Comparison of ENCODE assay signal across 8 cellular contexts in the genomic region with DNA sequence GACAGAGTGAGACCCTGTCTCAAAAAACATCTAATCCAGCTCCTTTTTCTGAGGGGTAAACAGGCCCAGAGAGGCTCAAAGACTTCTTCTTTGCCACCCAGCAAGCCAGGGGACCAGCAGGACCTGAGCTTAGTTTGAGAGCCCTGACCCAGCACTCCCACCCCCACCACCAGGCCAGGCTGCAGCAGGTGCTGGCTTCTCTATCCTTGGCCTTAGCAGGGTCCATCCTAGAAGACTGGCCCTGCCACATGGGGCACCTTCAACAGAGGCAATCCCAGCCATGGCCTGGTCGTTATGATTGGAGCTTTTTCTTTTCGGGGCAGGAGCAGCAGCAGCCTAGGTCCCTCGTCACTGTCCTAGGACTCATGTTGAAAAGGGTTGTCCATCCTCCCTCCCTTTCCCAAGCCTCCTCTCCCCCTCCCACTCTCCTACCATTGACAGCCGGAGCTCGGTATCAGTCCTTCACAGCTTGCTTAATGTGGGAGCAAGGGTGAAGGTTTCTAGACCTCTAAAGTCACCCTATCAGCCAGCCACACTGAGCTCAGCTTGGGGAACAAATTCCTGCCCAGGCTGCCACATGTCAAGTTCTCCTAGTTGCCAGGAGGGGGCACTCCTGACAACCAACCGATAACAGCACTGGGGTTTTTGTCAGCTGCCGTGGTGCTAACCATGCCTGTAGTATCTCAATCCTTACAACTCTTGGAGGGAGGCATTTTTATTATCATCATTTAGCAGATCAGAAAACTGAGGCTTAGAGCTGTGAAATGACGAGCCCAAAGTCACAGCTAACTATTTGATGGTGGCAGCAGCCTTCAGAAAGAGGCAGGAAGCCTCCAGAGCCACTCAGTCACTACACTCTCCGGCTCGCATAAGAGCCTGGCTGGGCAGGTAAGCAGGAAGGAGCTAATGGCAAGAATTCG. TPM values are rescaled to one million over a fixed set of nuclear protein-coding genes. Genes with fewer than 3 reads are reported as not detected.
DNase-seq lines count a peak whose midpoint lies in the region; ATAC-seq and TF ChIP-seq lines count a peak whose summit lies in the region.

No MANE protein-coding gene starts in this region.

- DNase-seq in CD14-positive monocyte (ENCODE audit: low spot score) (no peak), NCI-H2227 treated with DMSO at 0.1 percent for 48 hours (lab: John Stamatoyannopoulos, UW) (peak; percentile 25), coronary artery (ENCODE audit: low spot score) (no peak), posterior vena cava (ENCODE audit: low spot score) (no peak)
- peak; percentile 28 for DNase-seq in activated CD4-positive, CD25-positive, alpha-beta regulatory T cell treated with anti-CD3 and anti-CD28 coated beads, Interleukin-2, amount 50 U/mL, for 16 hours (ENCODE audit: low read depth, low spot score)
- DNase-seq in stimulated activated CD4-positive, alpha-beta T cell treated with anti-CD3 and anti-CD28 coated beads, TNF-alpha, amount 100 ng/mL, for 24 hours (ENCODE audit: low read depth in 3 of 3): peak; percentile 28 to 53 (median 34)

- intact Hi-C loops in CD14-positive monocyte (cut with micrococcal nuclease) (no loop called here), posterior vena cava (cut with DNase I) (no loop called here)

- peak; percentile 82 to 87 for TF ChIP-seq RAD21 in liver (IDR thresholded peaks at IDR 0.05)

- peak overlapping the region in 1 of 2 donors; percentile 36 for H3K4me3 Mint-ChIP-seq in CD14-positive monocyte

- H3K9ac ChIP-seq in liver (ENCODE audit: low read depth in 1 of 2, low read length in 2 of 2): no peak overlapping the region

- no peak overlapping the region for H3K4me3 ChIP-seq in coronary artery
- H3K4me3 ChIP-seq in liver (ENCODE audit: low read depth in 1 of 3, low read length in 3 of 3): no peak overlapping the region

- H3K36me3 Mint-ChIP-seq in CD14-positive monocyte: peaks cover 49 to 62% of the 10 kb centered on the region in 2 donors

- H3K27me3 Mint-ChIP-seq in CD14-positive monocyte (ENCODE audit: low read depth in 3 of 3): no peaks in the 10 kb centered on the region

- peaks cover 10% of the 10 kb centered on the region for H3K4me1 Mint-ChIP-seq in CD14-positive monocyte

- H3K27ac ChIP-seq in coronary artery (no peak overlapping the region), liver (ENCODE audit: low read depth in 1 of 2, low read length in 2 of 2) (no peak overlapping the region)

- peak overlapping the region in 2 of 7 donors; percentile 2 to 42 for H3K27ac Mint-ChIP-seq in CD14-positive monocyte

- peaks cover 0 to 31% (median 16%) of the 10 kb centered on the region in 4 donors for H3K36me3 ChIP-seq in liver (ENCODE audit: control insufficient read depth in 4 of 4, insufficient read depth in 3 of 4, low read depth in 1 of 4, low read length in 3 of 4)

- H3K4me1 ChIP-seq in liver (ENCODE audit: control insufficient read depth in 4 of 4, insufficient read depth in 4 of 4, low read length in 3 of 4): peaks cover 0 to 6% (median 3%) of the 10 kb centered on the region in 4 donors

- H3K9me3 Mint-ChIP-seq in CD14-positive monocyte: peaks cover 0 to 2% (median 0%) of the 10 kb centered on the region in 7 donors

- H3K9me3 ChIP-seq in liver (ENCODE audit: control insufficient read depth in 4 of 4, low read length in 3 of 4): no peaks in the 10 kb centered on the region

- 29% methylated on average over 11 of the region's 11 CpGs for WGBS in liver

- TF ChIP-seq CTCF in CD14-positive monocyte (IDR thresholded peaks at IDR 0.05) (peak; percentile 80), coronary artery (IDR thresholded peaks at IDR 0.05) (peak; percentile 48), liver (IDR thresholded peaks at IDR 0.05; ENCODE audit: low read depth, low read length, missing input control) (peak; percentile 76)

- no peaks in the 10 kb centered on the region for H3K27me3 ChIP-seq in liver (ENCODE audit: control insufficient read depth in 4 of 4, insufficient read depth in 4 of 4, low read length in 3 of 4)

- peak; percentile 65 for ATAC-seq in GM21529 (IDR thresholded peaks at IDR 0.05; ENCODE audit: unreplicated experiment)

TF ChIP-seq in liver, 16 proteins besides CTCF, POLR2A, EP300 and RAD21:
- TF ChIP-seq HNF4A (conservative IDR thresholded peaks at IDR 0.05) (no peak), GABPA (IDR thresholded peaks at IDR 0.05 in 1 of 2, conservative IDR thresholded peaks at IDR 0.05 in 1 of 2) (no peak), JUND (IDR thresholded peaks at IDR 0.05) (no peak), EGR1 (IDR thresholded peaks at IDR 0.05; ENCODE audit: low read depth in 2 of 2) (no peak), RXRA (IDR thresholded peaks at IDR 0.05) (no peak), FOXA1 (IDR thresholded peaks at IDR 0.05) (no peak), YY1 (IDR thresholded peaks at IDR 0.05) (no peak), SP1 (IDR thresholded peaks at IDR 0.05) (no peak)
- TF ChIP-seq, protein P1, sequence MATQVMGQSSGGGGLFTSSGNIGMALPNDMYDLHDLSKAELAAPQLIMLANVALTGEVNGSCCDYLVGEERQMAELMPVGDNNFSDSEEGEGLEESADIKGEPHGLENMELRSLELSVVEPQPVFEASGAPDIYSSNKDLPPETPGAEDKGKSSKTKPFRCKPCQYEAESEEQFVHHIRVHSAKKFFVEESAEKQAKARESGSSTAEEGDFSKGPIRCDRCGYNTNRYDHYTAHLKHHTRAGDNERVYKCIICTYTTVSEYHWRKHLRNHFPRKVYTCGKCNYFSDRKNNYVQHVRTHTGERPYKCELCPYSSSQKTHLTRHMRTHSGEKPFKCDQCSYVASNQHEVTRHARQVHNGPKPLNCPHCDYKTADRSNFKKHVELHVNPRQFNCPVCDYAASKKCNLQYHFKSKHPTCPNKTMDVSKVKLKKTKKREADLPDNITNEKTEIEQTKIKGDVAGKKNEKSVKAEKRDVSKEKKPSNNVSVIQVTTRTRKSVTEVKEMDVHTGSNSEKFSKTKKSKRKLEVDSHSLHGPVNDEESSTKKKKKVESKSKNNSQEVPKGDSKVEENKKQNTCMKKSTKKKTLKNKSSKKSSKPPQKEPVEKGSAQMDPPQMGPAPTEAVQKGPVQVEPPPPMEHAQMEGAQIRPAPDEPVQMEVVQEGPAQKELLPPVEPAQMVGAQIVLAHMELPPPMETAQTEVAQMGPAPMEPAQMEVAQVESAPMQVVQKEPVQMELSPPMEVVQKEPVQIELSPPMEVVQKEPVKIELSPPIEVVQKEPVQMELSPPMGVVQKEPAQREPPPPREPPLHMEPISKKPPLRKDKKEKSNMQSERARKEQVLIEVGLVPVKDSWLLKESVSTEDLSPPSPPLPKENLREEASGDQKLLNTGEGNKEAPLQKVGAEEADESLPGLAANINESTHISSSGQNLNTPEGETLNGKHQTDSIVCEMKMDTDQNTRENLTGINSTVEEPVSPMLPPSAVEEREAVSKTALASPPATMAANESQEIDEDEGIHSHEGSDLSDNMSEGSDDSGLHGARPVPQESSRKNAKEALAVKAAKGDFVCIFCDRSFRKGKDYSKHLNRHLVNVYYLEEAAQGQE (IDR thresholded peaks at IDR 0.05): no peak
- TF ChIP-seq, protein P2, sequence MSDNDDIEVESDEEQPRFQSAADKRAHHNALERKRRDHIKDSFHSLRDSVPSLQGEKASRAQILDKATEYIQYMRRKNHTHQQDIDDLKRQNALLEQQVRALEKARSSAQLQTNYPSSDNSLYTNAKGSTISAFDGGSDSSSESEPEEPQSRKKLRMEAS (IDR thresholded peaks at IDR 0.05): no peak

RNA-seq across cellular contexts. Expression of a gene that starts 11.2 kb away (rescaled TPM):
- polyA plus RNA-seq in CD14-positive monocyte (10 to 100 TPM; 75.3 to 82.3 TPM), liver (10 to 100 TPM; 70.2 to 87.1 TPM)
- total RNA-seq in liver (10 to 100 TPM; 25.9 to 36.9 TPM), posterior vena cava (10 to 100 TPM; 38.2 to 40.1 TPM)

RNA-seq across cellular contexts. Expression of a gene that starts 11.2 kb away (rescaled TPM):
- under 1 TPM; 0.43 to 0.76 TPM for polyA plus RNA-seq in CD14-positive monocyte
- 1 to 10 TPM in 1 of 2 donors, under 1 TPM in 1; 0.08 to 3.4 TPM for total RNA-seq in liver
- under 1 TPM; 0.26 to 0.43 TPM for polyA plus RNA-seq in liver
- 1 to 10 TPM in 1 of 2 donors, under 1 TPM in 1; 0.62 to 1.4 TPM for total RNA-seq in posterior vena cava

RNA-seq across cellular contexts. Expression of a gene that starts 15.9 kb away (rescaled TPM):
- polyA plus RNA-seq in CD14-positive monocyte (1 to 10 TPM; 4.4 TPM), liver (1 to 10 TPM; 5.3 to 5.7 TPM)
- total RNA-seq in liver (10 to 100 TPM; 10.7 to 11.3 TPM), posterior vena cava (10 to 100 TPM; 18.1 to 21.9 TPM)

RNA-seq across cellular contexts. Expression of a gene that starts 35.5 kb away (rescaled TPM):
- 10 to 100 TPM; 45.7 to 48.9 TPM for polyA plus RNA-seq in CD14-positive monocyte
- 100 to 1,000 TPM in 1 of 2 donors, 10 to 100 TPM in 1; 58.2 to 136 TPM for total RNA-seq in liver
- 10 to 100 TPM; 21.4 to 93.1 TPM for polyA plus RNA-seq in liver
- 10 to 100 TPM; 66.1 to 93.6 TPM for total RNA-seq in posterior vena cava

Comparison
In these comparisons a context has a peak if more than half of its experiments do, and no peak if none do; other contexts are left out.
1. DNase-seq: peak in NCI-H2227 treated with DMSO at 0.1 percent for 48 hours (single experiment), activated CD4-positive, CD25-positive, alpha-beta regulatory T cell treated with anti-CD3 and anti-CD28 coated beads, Interleukin-2, amount 50 U/mL, for 16 hours (single experiment) and stimulated activated CD4-positive, alpha-beta T cell treated with anti-CD3 and anti-CD28 coated beads, TNF-alpha, amount 100 ng/mL, for 24 hours (3 of 3); none in CD14-positive monocyte (single experiment), coronary artery (single experiment) and posterior vena cava (single experiment).
2. Peak in every context shown above with its lines, with median percentiles within 50 percentile points of each other: CTCF ChIP-seq.